1 cellular context compared by ENCODE assay signal in the genomic region with DNA sequence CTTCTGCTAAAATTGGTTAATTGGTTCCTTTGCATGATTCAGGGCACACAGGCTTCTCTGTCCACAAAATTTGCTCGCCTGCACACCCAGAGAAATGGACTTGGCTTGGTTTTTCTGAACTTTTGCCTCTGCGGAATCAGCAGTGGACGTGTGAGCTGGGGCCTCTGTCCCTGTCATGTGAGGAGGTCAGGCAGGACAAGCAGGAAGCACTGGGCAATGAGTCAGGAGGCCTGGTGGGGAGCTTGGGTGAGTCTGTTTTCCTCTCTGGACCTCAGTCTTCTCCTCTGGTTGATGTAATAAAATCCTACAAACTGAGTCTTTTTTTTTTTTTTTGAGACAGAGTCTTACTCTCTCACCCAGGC.
TF ChIP-seq lines count a peak whose summit lies in the region.

No MANE protein-coding gene starts in this region.

TF ChIP-seq in HepG2, 621 proteins besides CTCF, POLR2A, EP300 and RAD21 (continued from another document):
- TF ChIP-seq MLX (CRISPR knock-in tag; IDR thresholded peaks at IDR 0.05) (0 out of 2 replicates have a peak, but pooled peaks have one; percentile 21), RCOR2 (CRISPR knock-in tag; IDR thresholded peaks at IDR 0.05) (0 out of 2 replicates have a peak, but pooled peaks have one; percentile 24), MIXL1 (CRISPR knock-in tag; IDR thresholded peaks at IDR 0.05) (0 out of 2 replicates have a peak, but pooled peaks have one; percentile 15), TBX2 (CRISPR knock-in tag; IDR thresholded peaks at IDR 0.05; ENCODE audit: borderline replicate concordance) (peak; percentile 56; the same call in 1 of the 2 replicates), KAT8 (CRISPR knock-in tag; IDR thresholded peaks at IDR 0.05) (0 out of 2 replicates have a peak, but pooled peaks have one; percentile 28), ZNF549 (CRISPR knock-in tag; IDR thresholded peaks at IDR 0.05) (no peak), RXRB (CRISPR knock-in tag; IDR thresholded peaks at IDR 0.05; ENCODE audit: borderline replicate concordance) (peak; percentile 72; the same call in 1 of the 2 replicates), FOXA3 (CRISPR knock-in tag; IDR thresholded peaks at IDR 0.05) (0 out of 2 replicates have a peak, but pooled peaks have one; percentile 14), ZNF770 (CRISPR knock-in tag; IDR thresholded peaks at IDR 0.05) (peak; percentile 66), ARID5B (CRISPR knock-in tag; IDR thresholded peaks at IDR 0.05) (peak; percentile 23; the same call in 1 of the 2 replicates), MED1 (CRISPR knock-in tag; IDR thresholded peaks at IDR 0.05) (peak; percentile 53), PAXIP1 (CRISPR knock-in tag; conservative IDR thresholded peaks at IDR 0.05) (peak; percentile 75), ZFX (CRISPR knock-in tag; IDR thresholded peaks at IDR 0.05; ENCODE audit: low read depth) (peak; percentile 72), ZNF691 (CRISPR knock-in tag; IDR thresholded peaks at IDR 0.05; ENCODE audit: borderline replicate concordance, low read depth) (peak; percentile 70; the same call in 1 of the 2 replicates), SOX13 (IDR thresholded peaks at IDR 0.05) (no peak), SOX13 (CRISPR knock-in tag; conservative IDR thresholded peaks at IDR 0.05 in 1 of 2, IDR thresholded peaks at IDR 0.05 in 1 of 2) (0 out of 4 replicates have a peak, but pooled peaks of 1 of the 2 experiments have one; percentile 21), SAP130 (CRISPR knock-in tag; IDR thresholded peaks at IDR 0.05; ENCODE audit: low read depth) (peak; percentile 82), ZNF44 (CRISPR knock-in tag; IDR thresholded peaks at IDR 0.05) (no peak), DPF2 (CRISPR knock-in tag; IDR thresholded peaks at IDR 0.05; ENCODE audit: borderline replicate concordance, low read depth) (0 out of 2 replicates have a peak, but pooled peaks have one; percentile 24), SPEN (CRISPR knock-in tag; IDR thresholded peaks at IDR 0.05; ENCODE audit: low read depth) (peak; percentile 46; the same call in 1 of the 2 replicates), NFE2L2 (IDR thresholded peaks at IDR 0.05; ENCODE audit: low read length) (no peak), POLR2G (IDR thresholded peaks at IDR 0.05; ENCODE audit: low read depth, low read length) (peak; percentile 33; the same call in 1 of the 2 replicates), NBN (conservative IDR thresholded peaks at IDR 0.05) (no peak)
- TF ChIP-seq, protein P1, sequence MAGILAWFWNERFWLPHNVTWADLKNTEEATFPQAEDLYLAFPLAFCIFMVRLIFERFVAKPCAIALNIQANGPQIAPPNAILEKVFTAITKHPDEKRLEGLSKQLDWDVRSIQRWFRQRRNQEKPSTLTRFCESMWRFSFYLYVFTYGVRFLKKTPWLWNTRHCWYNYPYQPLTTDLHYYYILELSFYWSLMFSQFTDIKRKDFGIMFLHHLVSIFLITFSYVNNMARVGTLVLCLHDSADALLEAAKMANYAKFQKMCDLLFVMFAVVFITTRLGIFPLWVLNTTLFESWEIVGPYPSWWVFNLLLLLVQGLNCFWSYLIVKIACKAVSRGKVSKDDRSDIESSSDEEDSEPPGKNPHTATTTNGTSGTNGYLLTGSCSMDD (CRISPR knock-in tag; IDR thresholded peaks at IDR 0.05), result no peak
- TF ChIP-seq, protein P2, sequence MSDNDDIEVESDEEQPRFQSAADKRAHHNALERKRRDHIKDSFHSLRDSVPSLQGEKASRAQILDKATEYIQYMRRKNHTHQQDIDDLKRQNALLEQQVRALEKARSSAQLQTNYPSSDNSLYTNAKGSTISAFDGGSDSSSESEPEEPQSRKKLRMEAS (IDR thresholded peaks at IDR 0.05), result peak; percentile 26
- TF ChIP-seq, protein P3, sequence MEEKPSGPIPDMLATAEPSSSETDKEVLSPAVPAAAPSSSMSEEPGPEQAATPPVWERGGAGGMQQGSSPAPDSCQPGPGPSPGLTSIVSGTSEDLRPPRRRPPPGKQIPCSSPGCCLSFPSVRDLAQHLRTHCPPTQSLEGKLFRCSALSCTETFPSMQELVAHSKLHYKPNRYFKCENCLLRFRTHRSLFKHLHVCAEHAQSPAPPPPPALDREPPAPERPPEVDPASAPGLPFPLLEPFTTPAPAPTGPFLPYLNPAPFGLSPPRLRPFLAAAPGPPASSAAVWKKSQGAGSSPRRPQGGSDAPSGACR (CRISPR knock-in tag; IDR thresholded peaks at IDR 0.05), result 0 out of 2 replicates have a peak, but pooled peaks have one; percentile 36
- TF ChIP-seq, protein P4, sequence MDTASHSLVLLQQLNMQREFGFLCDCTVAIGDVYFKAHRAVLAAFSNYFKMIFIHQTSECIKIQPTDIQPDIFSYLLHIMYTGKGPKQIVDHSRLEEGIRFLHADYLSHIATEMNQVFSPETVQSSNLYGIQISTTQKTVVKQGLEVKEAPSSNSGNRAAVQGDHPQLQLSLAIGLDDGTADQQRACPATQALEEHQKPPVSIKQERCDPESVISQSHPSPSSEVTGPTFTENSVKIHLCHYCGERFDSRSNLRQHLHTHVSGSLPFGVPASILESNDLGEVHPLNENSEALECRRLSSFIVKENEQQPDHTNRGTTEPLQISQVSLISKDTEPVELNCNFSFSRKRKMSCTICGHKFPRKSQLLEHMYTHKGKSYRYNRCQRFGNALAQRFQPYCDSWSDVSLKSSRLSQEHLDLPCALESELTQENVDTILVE (CRISPR knock-in tag; IDR thresholded peaks at IDR 0.05), result no peak
